ENCODE assay signal across 19 cellular contexts in the genomic region with DNA sequence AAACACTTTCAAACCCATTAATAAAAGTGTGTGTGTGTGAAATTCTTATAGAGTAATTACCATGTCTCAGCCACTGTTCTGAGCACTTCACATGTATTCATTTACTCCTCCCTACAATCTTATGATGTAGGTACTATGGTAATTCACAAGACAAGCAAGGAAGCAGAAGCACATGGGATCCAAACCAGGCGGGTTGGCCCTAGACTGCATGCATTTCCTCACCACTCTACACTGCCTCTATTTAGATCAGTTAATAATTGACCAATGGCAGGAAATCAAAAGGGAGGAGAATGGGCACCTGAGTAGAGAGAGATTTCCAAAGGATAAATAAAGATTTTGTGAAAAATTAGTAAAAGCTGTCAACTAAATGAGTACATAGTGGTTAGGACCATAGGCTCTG.
"Had no signal": no experiment of that assay in that cellular context is flagged by ENCODE, and none has a peak within 500 bp of the region (broad histone marks: within the 10 kb centered on the region; RNA-seq: fewer than 3 reads in every experiment).

No MANE protein-coding gene starts in this region.

- H3K27ac ChIP-seq: ascending aorta, breast epithelium, gastrocnemius medialis, heart left ventricle, prostate gland, testis had no signal

- ATAC-seq: activated CD8-positive, alpha-beta T cell treated with anti-CD3 and anti-CD28 coated beads for 36 hours; esophagus mucosa; gastrocnemius medialis; heart left ventricle; stimulated activated effector memory CD8-positive, alpha-beta T cell treated with anti-CD3 and anti-CD28 coated beads, Interleukin-12 subunit alpha, Interleukin-12 subunit beta, amount 100 ng/mL, for 72 hours; T-cell had no signal

- H3K4me1 ChIP-seq: ascending aorta, breast epithelium, gastrocnemius medialis, heart left ventricle, prostate gland, testis had no signal

- H3K36me3 ChIP-seq: ascending aorta, breast epithelium, gastrocnemius medialis, heart left ventricle, prostate gland had no signal

- H3K27me3 ChIP-seq: ascending aorta, breast epithelium, gastrocnemius medialis, testis had no signal

- H3K4me3 ChIP-seq: ascending aorta, breast epithelium, gastrocnemius medialis, heart left ventricle, lung, prostate gland, skin epidermis, testis had no signal

- DNase-seq: activated B cell treated with CpG ODN at 0.5 μM for 24 hours; activated CD4-positive, alpha-beta T cell treated with anti-CD3 and anti-CD28 coated beads for 48 hours; activated CD8-positive, alpha-beta T cell treated with anti-CD3 and anti-CD28 coated beads for 36 hours; activated naive CD4-positive, alpha-beta T cell treated with anti-CD3 and anti-CD28 coated beads, Interleukin-2, amount 10 ng/mL, durations not matched to agents 7 days and 5 days; activated T-cell treated with anti-CD3 and anti-CD28 coated beads, Interleukin-2, amount 50 U/mL, for 24 hours; effector CD8-positive, alpha-beta T cell; gastrocnemius medialis; heart left ventricle; right cardiac atrium; stimulated activated CD4-positive, alpha-beta T cell treated with anti-CD3 and anti-CD28 coated beads, Interleukin-4, amount 100 ng/mL, for 1 hour; T-cell; testis had no signal

- H3K9me3 ChIP-seq: ascending aorta, breast epithelium, gastrocnemius medialis, heart left ventricle, prostate gland, testis had no signal
